ENCODE assay signal across 8 cellular contexts in genomic region chr1:41361028-41361494, GRCh38. TPM values are rescaled to one million over a fixed set of nuclear protein-coding genes. Genes with fewer than 3 reads are reported as not detected.
DNase-seq lines count a peak whose midpoint lies in the region; TF ChIP-seq lines count a peak whose summit lies in the region.

Gene FOXO6 (plus strand): TSS chr1:41361434.

- H3K9ac ChIP-seq in neural progenitor cell = no peak within 1 kb of the TSS
- H3K9ac ChIP-seq in stomach smooth muscle (ENCODE audit: low read length in 2 of 2) = peak within 1 kb of the TSS; percentile 15 to 29

- H3K27ac ChIP-seq in neural progenitor cell = no peak within 1 kb of the TSS
- H3K27ac ChIP-seq in stomach smooth muscle (ENCODE audit: low read length) = peak within 1 kb of the TSS; percentile 58

- peaks cover 25% of the 10 kb centered on the region for H3F3A ChIP-seq in neural progenitor cell (ENCODE audit: low read depth)

- H3K4me1 ChIP-seq in neural progenitor cell (peaks cover 43% of the 10 kb centered on the region), stomach smooth muscle (ENCODE audit: control insufficient read depth, insufficient read depth, low read length) (peaks cover 57% of the 10 kb centered on the region)

- H3K27me3 ChIP-seq in MG63 = peaks cover 4% of the 10 kb centered on the region; the same call in 1 of the 2 replicates
- H3K27me3 ChIP-seq in neural progenitor cell = peaks cover 53% of the 10 kb centered on the region
- no peaks in the 10 kb centered on the region for H3K27me3 ChIP-seq in stomach smooth muscle (ENCODE audit: control insufficient read depth in 1 of 2, insufficient read depth in 2 of 2, low read length in 2 of 2)

- H3K36me3 Mint-ChIP-seq in neural progenitor cell = no peaks in the 10 kb centered on the region

- peaks cover 43% of the 10 kb centered on the region for H3K4me1 Mint-ChIP-seq in neural progenitor cell

- TF ChIP-seq CTCF in neural progenitor cell (IDR thresholded peaks at IDR 0.05) = peak; percentile 74

- H3K9me3 ChIP-seq in MG63 (no peaks in the 10 kb centered on the region), neural progenitor cell (ENCODE audit: low read depth) (no peaks in the 10 kb centered on the region), stomach smooth muscle (ENCODE audit: control insufficient read depth in 2 of 2, low read length in 2 of 2) (no peaks in the 10 kb centered on the region)

- H3K4me3 ChIP-seq in MG63 = peak within 1 kb of the TSS; percentile 42
- peak within 1 kb of the TSS; percentile 81 for H3K4me3 ChIP-seq in neural progenitor cell
- peak within 1 kb of the TSS; percentile 60 to 74 for H3K4me3 ChIP-seq in stomach smooth muscle (ENCODE audit: low read length in 2 of 2)

- H3K4me3 Mint-ChIP-seq in neural progenitor cell = peak within 1 kb of the TSS; percentile 84

- H3K36me3 ChIP-seq in MG63 = no peaks in the 10 kb centered on the region
- no peaks in the 10 kb centered on the region for H3K36me3 ChIP-seq in neural progenitor cell
- H3K36me3 ChIP-seq in stomach smooth muscle (ENCODE audit: control insufficient read depth in 2 of 2, insufficient read depth in 2 of 2, low read length in 2 of 2) = no peaks in the 10 kb centered on the region

- H3K27me3 Mint-ChIP-seq in neural progenitor cell (ENCODE audit: insufficient read depth, low read depth) = peaks cover 40% of the 10 kb centered on the region

- peaks cover 21% of the 10 kb centered on the region for H4K20me1 ChIP-seq in neural progenitor cell (ENCODE audit: low read depth)

- DNase-seq in EL (peak; percentile 97), HCEC 1CT (peak; percentile 95), MG63 (peak; percentile 96), SIG-M5 treated with dmso at 0.1 percent for 504 hours (lab: John Stamatoyannopoulos, UW; ENCODE audit: unreplicated experiment) (peak; percentile 93), foreskin melanocyte (peak; percentile 91), neural progenitor cell (ENCODE audit: low spot score) (peak; percentile 100)
- DNase-seq in activated naive CD4-positive, alpha-beta T cell (lab: John Stamatoyannopoulos, UW) = peak; percentile 67 to 90 (median 76)

- peak within 1 kb of the TSS; percentile 18 for H3K27ac Mint-ChIP-seq in neural progenitor cell

- no peaks in the 10 kb centered on the region for H3K79me2 ChIP-seq in neural progenitor cell (ENCODE audit: low read depth)

- no peaks in the 10 kb centered on the region for H3K9me3 Mint-ChIP-seq in neural progenitor cell

- peak within 1 kb of the TSS; percentile 100 for H3K4me2 ChIP-seq in neural progenitor cell

- peak within 1 kb of the TSS; percentile 95 for H2AFZ ChIP-seq in neural progenitor cell (replicated peaks)

RNA-seq across cellular contexts. Expression of gene FOXO6, which starts in this region (rescaled TPM):
- total RNA-seq in MG63 (2014; rRNA removed; shearing (Covaris generic); ENCODE audit: low replicate concordance) = not detected in 2 replicates
- total RNA-seq in neural progenitor cell (ENCODE audit: low replicate concordance) = 2.1 TPM in 1 of 2 replicates, not detected in the other

Comparison
In these comparisons a context has a peak if more than half of its experiments do, and no peak if none do; other contexts are left out.
1. Peak in DNase-seq and H3K4me3 ChIP-seq in MG63; RNA of the gene not detected or under 1 TPM.